16 cellular contexts compared by ENCODE assay signal in genomic region chr7:36862685-36863375, GRCh38.
"Had no signal": no experiment of that assay in that cellular context is flagged by ENCODE, and none has a peak within 500 bp of the region (broad histone marks: within the 10 kb centered on the region; RNA-seq: fewer than 3 reads in every experiment).

No MANE protein-coding gene starts in this region.

- DNase-seq: activated CD4-positive, alpha-beta memory T cell treated with anti-CD3 and anti-CD28 coated beads, Interleukin-2, amount 10 ng/mL, durations not matched to agents 7 days and 5 days; activated CD4-positive, alpha-beta T cell treated with anti-CD3 and anti-CD28 coated beads for 36 hours; activated naive CD4-positive, alpha-beta T cell treated with Interleukin-2 at 50 U/mL for 16 hours; activated naive CD8-positive, alpha-beta T cell treated with anti-CD3 and anti-CD28 coated beads, Interleukin-2, amount 50 U/mL, for 24 hours; central memory CD4-positive, alpha-beta T cell; effector memory CD8-positive, alpha-beta T cell; hippocampal formation; kidney glomerular epithelial cell; posterior cingulate gyrus; small intestine; stimulated activated naive B cell treated with anti-CD40 and anti-IgM and Interleukin-4, amounts not matched to agents 10 μg/mL and 1 μg/mL and 100 μg/mL, for 72 hours; T-helper 9 cell had no signal

- ATAC-seq: activated CD4-positive, alpha-beta T cell treated with anti-CD3 and anti-CD28 coated beads for 36 hours; activated naive CD8-positive, alpha-beta T cell treated with anti-CD3 and anti-CD28 coated beads, Interleukin-2, amount 50 U/mL, for 24 hours; effector memory CD8-positive, alpha-beta T cell; stimulated activated naive B cell treated with anti-CD40 and anti-IgM and Interleukin-4, amounts not matched to agents 10 μg/mL and 1 μg/mL and 100 μg/mL, for 72 hours had no signal

- H3K27ac ChIP-seq: epithelial cell of prostate, neutrophil had no signal

- H3K9me3 ChIP-seq: neutrophil had no signal

- H3K4me3 Mint-ChIP-seq: activated CD4-positive, alpha-beta memory T cell treated with anti-CD3 and anti-CD28 coated beads, Interleukin-2, amount 10 ng/mL, durations not matched to agents 7 days and 5 days; activated CD4-positive, alpha-beta T cell treated with anti-CD3 and anti-CD28 coated beads for 36 hours; activated naive CD8-positive, alpha-beta T cell treated with anti-CD3 and anti-CD28 coated beads, Interleukin-2, amount 50 U/mL, for 24 hours; activated T-helper 1 cell treated with anti-CD3 and anti-CD28 coated beads, Interleukin-12 subunit alpha, Interleukin-12 subunit beta, Interleukin-2, Interleukin-4 antibody, amounts not matched to agents 30 ng/mL and 10 ng/mL and 1 ng/mL, durations not matched to agents 14 hours and 24 hours and 36 hours; stimulated activated naive B cell treated with anti-CD40 and anti-IgM and Interleukin-4, amounts not matched to agents 10 μg/mL and 1 μg/mL and 100 μg/mL, for 72 hours; type B pancreatic cell had no signal

- H3K9me3 Mint-ChIP-seq: activated CD4-positive, alpha-beta memory T cell treated with anti-CD3 and anti-CD28 coated beads, Interleukin-2, amount 10 ng/mL, durations not matched to agents 7 days and 5 days; activated naive CD8-positive, alpha-beta T cell treated with anti-CD3 and anti-CD28 coated beads, Interleukin-2, amount 50 U/mL, for 24 hours; effector memory CD8-positive, alpha-beta T cell; stimulated activated naive B cell treated with anti-CD40 and anti-IgM and Interleukin-4, amounts not matched to agents 10 μg/mL and 1 μg/mL and 100 μg/mL, for 72 hours had no signal

- H3K27me3 Mint-ChIP-seq: activated CD4-positive, alpha-beta memory T cell treated with anti-CD3 and anti-CD28 coated beads, Interleukin-2, amount 10 ng/mL, durations not matched to agents 7 days and 5 days; activated CD4-positive, alpha-beta T cell treated with anti-CD3 and anti-CD28 coated beads for 36 hours; activated naive CD8-positive, alpha-beta T cell treated with anti-CD3 and anti-CD28 coated beads, Interleukin-2, amount 50 U/mL, for 24 hours; effector memory CD8-positive, alpha-beta T cell; stimulated activated naive B cell treated with anti-CD40 and anti-IgM and Interleukin-4, amounts not matched to agents 10 μg/mL and 1 μg/mL and 100 μg/mL, for 72 hours had no signal

- H3K4me1 Mint-ChIP-seq: stimulated activated naive B cell treated with anti-CD40 and anti-IgM and Interleukin-4, amounts not matched to agents 10 μg/mL and 1 μg/mL and 100 μg/mL, for 72 hours had no signal

- H3K27me3 ChIP-seq: neutrophil had no signal

- H3K27ac Mint-ChIP-seq: activated naive CD8-positive, alpha-beta T cell treated with anti-CD3 and anti-CD28 coated beads, Interleukin-2, amount 50 U/mL, for 24 hours; activated T-helper 1 cell treated with anti-CD3 and anti-CD28 coated beads, Interleukin-12 subunit alpha, Interleukin-12 subunit beta, Interleukin-2, Interleukin-4 antibody, amounts not matched to agents 30 ng/mL and 10 ng/mL and 1 ng/mL, durations not matched to agents 14 hours and 24 hours and 36 hours; stimulated activated naive B cell treated with anti-CD40 and anti-IgM and Interleukin-4, amounts not matched to agents 10 μg/mL and 1 μg/mL and 100 μg/mL, for 72 hours; type B pancreatic cell had no signal
